In the genomic region with DNA sequence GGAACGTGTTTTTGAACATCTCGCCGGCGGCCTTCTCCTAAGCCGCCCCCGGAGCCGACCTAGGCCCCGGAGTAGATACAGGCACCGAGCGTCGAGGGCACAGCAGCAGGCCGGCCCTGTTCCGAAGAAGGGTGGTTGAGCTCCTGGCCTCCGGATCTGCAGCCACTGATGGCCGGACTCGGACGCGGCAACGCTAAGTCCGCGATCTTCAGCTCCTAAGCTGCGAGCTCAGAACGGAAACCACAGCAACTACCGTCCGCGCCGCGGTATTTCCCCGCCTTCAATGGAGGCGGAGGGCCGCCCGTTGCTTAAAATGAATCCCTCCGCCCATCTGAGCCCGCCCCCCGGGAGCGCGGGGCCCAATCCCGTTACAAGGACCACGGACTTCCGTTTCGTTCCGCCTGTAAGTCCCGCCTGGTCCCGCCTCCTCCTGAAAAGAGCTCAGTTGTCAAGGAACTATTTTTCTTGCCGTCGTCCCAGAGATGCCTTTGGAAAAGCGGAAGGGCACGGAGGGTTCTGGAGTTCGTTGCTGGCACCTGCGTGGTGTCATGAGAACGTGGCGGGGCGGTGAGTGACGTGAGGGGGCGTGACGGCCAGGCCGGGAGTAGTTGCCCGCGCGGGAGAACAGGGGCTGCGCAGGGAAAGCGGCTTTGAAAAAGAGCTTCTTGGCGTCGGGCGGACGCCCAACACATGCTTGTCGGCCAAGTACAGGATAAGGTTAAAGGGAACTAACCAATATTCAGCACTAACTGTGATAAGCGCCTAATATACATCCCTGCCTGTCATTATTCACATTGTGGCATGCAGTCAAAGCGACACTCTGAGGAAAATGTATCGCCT, we compare ENCODE assay signal across 8 cellular contexts. TPM values are rescaled to one million over a fixed set of nuclear protein-coding genes. Genes with fewer than 3 reads are reported as not detected.
A peak's percentile ranks its signal among the peaks of the same experiment; 100 is the strongest.
DNase-seq lines count a peak whose midpoint lies in the region; ATAC-seq and TF ChIP-seq lines count a peak whose summit lies in the region.

A gene (minus strand): TSS at position 285 of the 840 bp plus-strand sequence. CDS start 266 bp downstream, at position 19.

- H3K36me3 Mint-ChIP-seq in T-helper 17 cell (ENCODE audit: low read depth): peaks cover 2% of the 10 kb centered on the region

- no peaks in the 10 kb centered on the region for H3K27me3 ChIP-seq in upper lobe of right lung

- intact Hi-C loops in left cardiac atrium (cut with DNase I) (no loop called here), posterior vena cava (cut with DNase I) (loop anchor here (5.0 to 10.0 kb wide), 2 partner anchors 107 to 335 kb away; no protein-coding TSS in a partner anchor), upper lobe of right lung (cut with DNase I) (no loop called here)

- ATAC-seq in HG02885 (IDR thresholded peaks at IDR 0.05; ENCODE audit: poor library complexity, unreplicated experiment): peak; percentile 81
- ATAC-seq in T-helper 17 cell: peak; percentile 86
- ATAC-seq in left cardiac atrium: peak; percentile 96 to 97
- ATAC-seq in upper lobe of right lung: peak; percentile 99

- H3K9me3 ChIP-seq in T-helper 17 cell (ENCODE audit: control insufficient read depth, low read length, poor library complexity, severe bottlenecking) (no peaks in the 10 kb centered on the region), upper lobe of right lung (no peaks in the 10 kb centered on the region)

- H3K4me3 ChIP-seq in upper lobe of right lung: peak within 1 kb of the TSS; percentile 91

- H3K4me1 ChIP-seq in upper lobe of right lung: peaks cover 28% of the 10 kb centered on the region

- no peaks in the 10 kb centered on the region for H3K27me3 Mint-ChIP-seq in T-helper 17 cell

- peak; percentile 70 for TF ChIP-seq POLR2A in GM15510 (IDR thresholded peaks at IDR 0.05; ENCODE audit: borderline replicate concordance, extremely low read depth, insufficient read length)

- peak; percentile 98 for DNase-seq in NCI-H1694 treated with DMSO at 0.1 percent for 48 hours (lab: John Stamatoyannopoulos, UW)
- DNase-seq in T-helper 17 cell: peak; percentile 90 to 93 (median 92)
- DNase-seq in amygdala (lab: John Stamatoyannopoulos, UW): peak; percentile 81 to 98 (median 96)
- DNase-seq in left cardiac atrium: peak; percentile 99
- peak; percentile 100 for DNase-seq in posterior vena cava (ENCODE audit: low spot score)
- peak; percentile 99 for DNase-seq in upper lobe of right lung

- H3K27ac Mint-ChIP-seq in T-helper 17 cell: peak within 1 kb of the TSS; percentile 97

- peak within 1 kb of the TSS; percentile 88 for H3K27ac ChIP-seq in upper lobe of right lung

- H3K4me1 Mint-ChIP-seq in T-helper 17 cell: peaks cover 41% of the 10 kb centered on the region

- peak within 1 kb of the TSS; percentile 97 for H3K4me3 Mint-ChIP-seq in T-helper 17 cell

- TF ChIP-seq CTCF in upper lobe of right lung (IDR thresholded peaks at IDR 0.05): no peak

- no peaks in the 10 kb centered on the region for H3K36me3 ChIP-seq in upper lobe of right lung

RNA-seq across cellular contexts. Expression of the gene that starts here (rescaled TPM):
- total RNA-seq in T-helper 17 cell (100 to 1,000 TPM; 121 to 195 TPM), left cardiac atrium (10 to 100 TPM; 31.6 to 32.0 TPM), posterior vena cava (10 to 100 TPM; 14.5 to 15.3 TPM), upper lobe of right lung (24.8 TPM)

Comparison
In these comparisons a context has a peak if more than half of its experiments do, and no peak if none do; other contexts are left out.
1. Peak in every context shown above with its lines: DNase-seq, ATAC-seq, H3K4me3 ChIP-seq and H3K27ac ChIP-seq.
2. intact Hi-C loops: an anchor here in posterior vena cava (5.0 to 10.0 kb wide); none called in left cardiac atrium and upper lobe of right lung.